8 cellular contexts compared by ENCODE assay signal in the genomic region with DNA sequence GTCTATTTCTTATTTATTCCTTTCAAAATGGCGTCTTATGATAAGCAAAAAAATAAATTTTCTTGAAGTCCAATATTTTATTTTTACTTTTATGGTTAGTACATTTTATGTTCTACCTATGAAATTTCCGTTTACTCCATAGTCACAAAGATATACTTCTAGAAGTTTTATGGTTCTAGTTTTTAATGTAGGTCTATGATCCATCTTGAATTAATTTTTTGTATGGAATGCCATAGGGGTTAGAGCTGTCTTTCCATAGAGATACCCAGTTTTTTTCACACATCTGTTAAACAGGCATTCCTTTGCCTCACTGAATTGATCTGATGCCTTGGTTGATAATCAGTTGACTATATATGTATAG. TPM values are rescaled to one million over a fixed set of nuclear protein-coding genes. Genes with fewer than 3 reads are reported as not detected.
DNase-seq lines count a peak whose midpoint lies in the region; TF ChIP-seq lines count a peak whose summit lies in the region.

No MANE protein-coding gene starts in this region.

- H3K18ac ChIP-seq in neuronal stem cell (ENCODE audit: low read length), result no peak overlapping the region

- H3K36me3 ChIP-seq in duodenal mucosa (ENCODE audit: control insufficient read depth in 1 of 2, insufficient read depth in 2 of 2, low read length in 2 of 2) (no peaks in the 10 kb centered on the region), neuronal stem cell (replicated peaks in 1 of 2; ENCODE audit: control insufficient read depth in 2 of 2, insufficient read depth in 2 of 2, low read length in 2 of 2) (no peaks in the 10 kb centered on the region)

- H3K9me3 ChIP-seq in AG04450 (ENCODE audit: control insufficient read depth, insufficient read depth, low read length) (no peaks in the 10 kb centered on the region), duodenal mucosa (ENCODE audit: control insufficient read depth in 1 of 2, low read length in 2 of 2) (no peaks in the 10 kb centered on the region), neuronal stem cell (replicated peaks in 1 of 2; ENCODE audit: control insufficient read depth in 2 of 2, insufficient read depth in 1 of 2, low read depth in 1 of 2, low read length in 2 of 2) (peaks cover 0 to 6% of the 10 kb centered on the region in 2 donors)

- H3K4me1 ChIP-seq in duodenal mucosa (ENCODE audit: control insufficient read depth in 1 of 2, insufficient read depth in 2 of 2, low read length in 2 of 2), result peaks cover 0 to 3% of the 10 kb centered on the region in 2 donors
- H3K4me1 ChIP-seq in neuronal stem cell (ENCODE audit: control insufficient read depth in 2 of 2, insufficient read depth in 1 of 2, low read depth in 1 of 2, low read length in 2 of 2), result no peaks in the 10 kb centered on the region

- peak overlapping the region; percentile 94 for H2AFZ ChIP-seq in neuronal stem cell (ENCODE audit: low read length)

- H3K4me3 ChIP-seq in AG04450 (ENCODE audit: low read depth, low read length), result peak overlapping the region; percentile 81
- H3K4me3 ChIP-seq in LNCaP clone FGC (ENCODE audit: low read depth, low read length), result peak overlapping the region; percentile 35; the same call in 1 of the 2 replicates
- peak overlapping the region; percentile 65 to 71 for H3K4me3 ChIP-seq in duodenal mucosa (ENCODE audit: low read depth in 1 of 2, low read length in 2 of 2)
- H3K4me3 ChIP-seq in neuronal stem cell (ENCODE audit: low read length in 2 of 2), result peak overlapping the region in 1 of 2 donors; percentile 57

- CTCF ChIA-PET in AG04450 (lab: Charles Lee), result interaction anchor here (0.6 to 1.0 kb wide), 3 partner anchors 26 to 880 kb away, joined by 3 to 4 read pairs (median 3); no protein-coding TSS in a partner anchor

- H3K27ac ChIP-seq in AG04450 (ENCODE audit: low read depth, low read length), result peak overlapping the region; percentile 82
- no peak overlapping the region for H3K27ac ChIP-seq in duodenal mucosa (ENCODE audit: low read depth, low read length)
- no peak overlapping the region for H3K27ac ChIP-seq in neuronal stem cell (replicated peaks; ENCODE audit: low read length)

- no peak for TF ChIP-seq CTCF in AG04450 (IDR thresholded peaks at IDR 0.05; ENCODE audit: low read depth, low read length)
- no peak for TF ChIP-seq CTCF in LNCaP clone FGC (IDR thresholded peaks at IDR 0.05; ENCODE audit: control insufficient read depth, extremely low read depth, insufficient read depth)

- no peaks in the 10 kb centered on the region for H3K27me3 ChIP-seq in AG04450 (ENCODE audit: control insufficient read depth, insufficient read depth, low read length)
- no peaks in the 10 kb centered on the region for H3K27me3 ChIP-seq in duodenal mucosa (ENCODE audit: control insufficient read depth in 1 of 2, insufficient read depth in 2 of 2, low read length in 2 of 2)
- peaks cover 0 to 47% (median 0%) of the 10 kb centered on the region in 3 experiments for H3K27me3 ChIP-seq in neuronal stem cell (ENCODE audit: control insufficient read depth in 3 of 3, insufficient read depth in 3 of 3, low read depth in 1 of 3, low read length in 3 of 3)

- H2AK5ac ChIP-seq in neuronal stem cell (ENCODE audit: low read depth, low read length), result no peak overlapping the region

- H2BK120ac ChIP-seq in neuronal stem cell (ENCODE audit: low read depth, low read length), result no peak overlapping the region

- H2BK12ac ChIP-seq in neuronal stem cell (ENCODE audit: low read length), result no peak overlapping the region

- DNase-seq in AG04450 (ENCODE audit: low read depth, low spot score), result no peak
- DNase-seq in LNCaP clone FGC (ENCODE audit: low read depth), result no peak
- no peak for DNase-seq in neuronal stem cell (ENCODE audit: low spot score)
- DNase-seq in NOMO-1 treated with DMSO at 0.1 percent for 48 hours (lab: John Stamatoyannopoulos, UW; ENCODE audit: unreplicated experiment), result no peak
- DNase-seq in NCI-H2171 treated with DMSO at 0.1 percent for 48 hours (lab: John Stamatoyannopoulos, UW), result no peak
- no peak for DNase-seq in NCI-H1930 (lab: John Stamatoyannopoulos, UW)
- no peak for DNase-seq in effector CD8-positive, alpha-beta T cell (lab: John Stamatoyannopoulos, UW)

- H3K79me1 ChIP-seq in neuronal stem cell (ENCODE audit: low read depth, low read length), result no peaks in the 10 kb centered on the region

- H3K4ac ChIP-seq in neuronal stem cell (ENCODE audit: low read length), result no peak overlapping the region

- H2BK5ac ChIP-seq in neuronal stem cell (ENCODE audit: low read length), result no peak overlapping the region

- H2BK15ac ChIP-seq in neuronal stem cell (ENCODE audit: low read length), result no peak overlapping the region

- no peak overlapping the region for H3K23ac ChIP-seq in neuronal stem cell (ENCODE audit: low read depth, low read length, poor library complexity)

- POLR2A ChIA-PET in AG04450 (lab: Yijun Ruan, JAX), result no interaction called here

- no peak overlapping the region for H3K14ac ChIP-seq in neuronal stem cell (ENCODE audit: low read length)

- no peak overlapping the region for H4K91ac ChIP-seq in neuronal stem cell (ENCODE audit: low read depth, low read length, poor library complexity)

- peak overlapping the region in 1 of 2 donors; percentile 54 for H3K9ac ChIP-seq in duodenal mucosa (ENCODE audit: low read depth in 1 of 2, low read length in 2 of 2)
- H3K9ac ChIP-seq in neuronal stem cell (ENCODE audit: low read depth, low read length, poor library complexity), result no peak overlapping the region

- H3K4me2 ChIP-seq in neuronal stem cell (ENCODE audit: insufficient read depth, low read length, poor library complexity, severe bottlenecking), result no peak overlapping the region

- no peak overlapping the region for H4K8ac ChIP-seq in neuronal stem cell (ENCODE audit: low read depth, low read length)

- WGBS in neuronal stem cell (ENCODE audit: extremely low coverage in 2 of 2, insufficient read length in 2 of 2, insufficient replicate concordance in 1 of 2), 2 donors, result no CpG with 5 or more reads among the region's 2 CpGs

RNA-seq across cellular contexts. Expression of gene ASIP, which starts 24.9 kb away (rescaled TPM):
- polyA plus RNA-seq in AG04450 (2011; rRNA removed), result not detected in 2 replicates
- not detected in 2 replicates for polyA minus RNA-seq in AG04450 (2011; rRNA and poly(A)+ RNA removed)
- not detected for polyA plus RNA-seq in neuronal stem cell (2013, experiment 1 of 2)
- polyA plus RNA-seq in neuronal stem cell (2013, experiment 2 of 2), result not detected
